Comparison of ENCODE assay signal across 24 cellular contexts in the genomic region with DNA sequence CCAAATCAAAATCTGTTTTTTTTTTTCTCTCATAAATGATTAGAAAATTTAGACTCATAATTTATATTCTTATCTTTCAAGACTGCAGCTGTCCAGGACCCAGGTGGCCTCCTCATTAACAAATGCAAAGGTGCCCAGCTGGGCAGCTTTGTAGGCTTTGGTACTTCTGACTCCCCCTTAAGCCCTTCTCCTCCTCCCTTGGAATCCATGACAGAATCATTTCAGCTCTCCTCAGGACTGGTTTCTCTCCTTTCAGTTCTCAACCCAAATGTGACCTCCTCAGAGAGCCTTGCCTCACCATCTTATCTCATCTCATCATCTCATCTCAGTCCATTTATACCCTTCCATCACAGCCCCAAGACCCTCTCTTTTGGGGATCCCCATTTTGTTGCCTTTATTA.
"Had no signal": no experiment of that assay in that cellular context is flagged by ENCODE, and none has a peak within 500 bp of the region (broad histone marks: within the 10 kb centered on the region; RNA-seq: fewer than 3 reads in every experiment).

No MANE protein-coding gene starts in this region.

- H3K36me3 ChIP-seq: SJSA1 had no signal

- H3K4me2 ChIP-seq: KMS-11 had no signal

- H3K27me3 Mint-ChIP-seq: IgD-negative memory B cell had no signal

- H3K4me1 Mint-ChIP-seq: IgD-negative memory B cell had no signal

- H3K27me3 ChIP-seq: SJSA1 had no signal

- DNase-seq: MV-4-11, NCI-H1048, NCI-H1105, NCI-H1417, NCI-H1436 treated with DMSO at 0.1 percent for 48 hours, NCI-H187, NCI-H2029, NCI-H2081 treated with DMSO at 0.1 percent for 48 hours, NCI-H2171, NCI-H226, NCI-H446, NCI-H510A, NCI-H524 treated with DMSO at 0.1 percent for 48 hours, Right ventricle myocardium superior, RPMI8226, SIG-M5 had no signal

- H3K9me3 ChIP-seq: SJSA1 had no signal

- H3K9ac ChIP-seq: KMS-11 had no signal

- H3K9me3 Mint-ChIP-seq: IgD-negative memory B cell had no signal

- H3K4me3 ChIP-seq: K562, SJSA1, SK-N-MC had no signal

- ATAC-seq: K562 had no signal

- FAIRE-seq: HTR-8/SVneo, K562, RCC 7860 had no signal

- H3K4me1 ChIP-seq: SJSA1 had no signal

- H3K4me3 Mint-ChIP-seq: IgD-negative memory B cell had no signal

- H3K27ac ChIP-seq: HL-60, KMS-11, SJSA1, SK-N-MC had no signal

- H3K27ac Mint-ChIP-seq: IgD-negative memory B cell had no signal
